Comparison of ENCODE assay signal across 15 cellular contexts in the genomic region with DNA sequence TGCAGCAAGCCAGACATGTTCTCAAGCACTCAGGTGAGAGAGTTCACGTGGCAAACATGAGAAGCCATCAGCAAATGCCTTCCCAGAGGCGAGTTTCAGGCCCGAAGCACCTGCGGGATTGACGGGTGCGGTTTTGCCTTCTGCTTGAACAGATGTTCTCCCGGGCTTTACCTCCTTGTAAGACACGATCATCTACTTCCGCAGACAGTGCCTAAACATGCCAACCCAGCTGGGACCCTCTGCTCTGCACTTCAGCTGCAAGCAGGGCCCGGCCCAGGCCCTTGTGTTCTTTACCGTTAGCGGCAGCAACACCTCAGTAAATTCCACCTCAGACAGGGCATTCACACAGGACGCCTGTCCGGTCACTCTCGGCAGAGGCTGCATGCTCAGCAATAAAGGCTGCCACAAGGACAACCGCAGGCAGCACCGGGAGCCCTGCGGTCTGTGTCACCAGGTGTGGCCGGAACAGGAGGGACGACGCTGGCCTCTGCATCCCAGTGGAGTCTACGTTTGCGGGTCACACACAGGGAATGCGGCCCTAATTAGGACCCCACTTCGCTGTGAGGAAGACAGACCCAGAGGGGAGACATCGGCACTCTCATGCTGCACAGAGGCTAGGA.
DNase-seq lines count a peak whose midpoint lies in the region; ATAC-seq and TF ChIP-seq lines count a peak whose summit lies in the region.
"Had no signal": no experiment of that assay in that cellular context is flagged by ENCODE, and none has a peak within 500 bp of the region (broad histone marks: within the 10 kb centered on the region; RNA-seq: fewer than 3 reads in every experiment).

No MANE protein-coding gene starts in this region.

- no peaks in the 10 kb centered on the region for H3K4me1 Mint-ChIP-seq in activated CD8-positive, alpha-beta memory T cell treated with anti-CD3 and anti-CD28 coated beads, Interleukin-2, amount 10 ng/mL, durations not matched to agents 7 days and 5 days

- TF ChIP-seq POLR2A in heart left ventricle (IDR thresholded peaks at IDR 0.05) (no peak), sigmoid colon (IDR thresholded peaks at IDR 0.05) (no peak)

- H3K27me3 ChIP-seq in cardiac muscle cell (no peaks in the 10 kb centered on the region), heart left ventricle (no peaks in the 10 kb centered on the region), sigmoid colon (no peaks in the 10 kb centered on the region)
- H3K27me3 ChIP-seq: BLaER1 treated with 17β-estradiol and CSF1 and Interleukin-3, amounts not matched to agents 10 nM and 100 nM had no signal

- no peak for TF ChIP-seq EP300 in sigmoid colon (IDR thresholded peaks at IDR 0.05)

- TF ChIP-seq CTCF in cardiac muscle cell (IDR thresholded peaks at IDR 0.05; ENCODE audit: low read depth, low read length) (no peak), heart left ventricle (IDR thresholded peaks at IDR 0.05) (no peak), sigmoid colon (IDR thresholded peaks at IDR 0.05) (no peak)

- DNase-seq in cardiac muscle cell (ENCODE audit: low read depth in 1 of 2, low spot score in 1 of 2) (no peak), heart left ventricle (no peak), islet precursor cell (peak; percentile 37), sigmoid colon (peak; percentile 57), kidney glomerular epithelial cell (lab: John Stamatoyannopoulos, UW) (no peak)
- DNase-seq in activated CD8-positive, alpha-beta memory T cell treated with anti-CD3 and anti-CD28 coated beads, Interleukin-2, amount 10 ng/mL, durations not matched to agents 7 days and 5 days = peak; percentile 26
- DNase-seq: HCEC 1CT, NCI-H1048, NCI-H146, NCI-H2107, NCI-H748 treated with DMSO at 0.1 percent for 48 hours, SHP77 had no signal

- H3K27ac ChIP-seq in cardiac muscle cell = peak overlapping the region; percentile 21
- peak overlapping the region in 1 of 12 donors; percentile 60 for H3K27ac ChIP-seq in heart left ventricle
- peak overlapping the region in 3 of 4 donors; percentile 56 to 85 (median 84) for H3K27ac ChIP-seq in sigmoid colon
- H3K27ac ChIP-seq: BLaER1 treated with 17β-estradiol and CSF1 and Interleukin-3, amounts not matched to agents 10 nM and 100 nM had no signal

- peaks cover 13% of the 10 kb centered on the region for H3K27me3 Mint-ChIP-seq in activated CD8-positive, alpha-beta memory T cell treated with anti-CD3 and anti-CD28 coated beads, Interleukin-2, amount 10 ng/mL, durations not matched to agents 7 days and 5 days

- intact Hi-C loops in heart left ventricle (cut with DNase I) = no loop called here
- intact Hi-C loops in sigmoid colon (cut with DNase I) = no loop called here

- no peaks in the 10 kb centered on the region for H3K36me3 ChIP-seq in cardiac muscle cell
- no peaks in the 10 kb centered on the region for H3K36me3 ChIP-seq in heart left ventricle
- no peaks in the 10 kb centered on the region for H3K36me3 ChIP-seq in sigmoid colon
- H3K36me3 ChIP-seq: BLaER1 treated with 17β-estradiol and CSF1 and Interleukin-3, amounts not matched to agents 10 nM and 100 nM had no signal

- no peaks in the 10 kb centered on the region for H3K9me3 Mint-ChIP-seq in activated CD8-positive, alpha-beta memory T cell treated with anti-CD3 and anti-CD28 coated beads, Interleukin-2, amount 10 ng/mL, durations not matched to agents 7 days and 5 days (ENCODE audit: low read depth)

- H3K36me3 Mint-ChIP-seq in activated CD8-positive, alpha-beta memory T cell treated with anti-CD3 and anti-CD28 coated beads, Interleukin-2, amount 10 ng/mL, durations not matched to agents 7 days and 5 days = no peaks in the 10 kb centered on the region

- H3K4me3 Mint-ChIP-seq in activated CD8-positive, alpha-beta memory T cell treated with anti-CD3 and anti-CD28 coated beads, Interleukin-2, amount 10 ng/mL, durations not matched to agents 7 days and 5 days = no peak overlapping the region

- H3K4me1 ChIP-seq in cardiac muscle cell (ENCODE audit: low read depth) = peaks cover 45% of the 10 kb centered on the region
- H3K4me1 ChIP-seq in heart left ventricle = no peaks in the 10 kb centered on the region
- H3K4me1 ChIP-seq in sigmoid colon = peaks cover 0 to 82% (median 75%) of the 10 kb centered on the region in 4 donors

- ATAC-seq in heart left ventricle (no peak), GM19324 (IDR thresholded peaks at IDR 0.05; ENCODE audit: low FRiP score, unreplicated experiment) (no peak), HG03457 (IDR thresholded peaks at IDR 0.05; ENCODE audit: unreplicated experiment) (no peak)
- ATAC-seq in activated CD8-positive, alpha-beta memory T cell treated with anti-CD3 and anti-CD28 coated beads, Interleukin-2, amount 10 ng/mL, durations not matched to agents 7 days and 5 days = no peak

- H3K9me3 ChIP-seq in cardiac muscle cell (ENCODE audit: low read depth) (no peaks in the 10 kb centered on the region), heart left ventricle (no peaks in the 10 kb centered on the region), sigmoid colon (no peaks in the 10 kb centered on the region)
- H3K9me3 ChIP-seq: BLaER1 treated with 17β-estradiol and CSF1 and Interleukin-3, amounts not matched to agents 10 nM and 100 nM had no signal

- H3K4me3 ChIP-seq in cardiac muscle cell (no peak overlapping the region), heart left ventricle (no peak overlapping the region), sigmoid colon (no peak overlapping the region)
- H3K4me3 ChIP-seq: BLaER1 treated with 17β-estradiol and CSF1 and Interleukin-3, amounts not matched to agents 10 nM and 100 nM had no signal

- WGBS in heart left ventricle, 4 donors = 88 to 95% (median 94%) methylated on average over 21 to 26 of the region's 26 CpGs
- WGBS in sigmoid colon, 2 donors = 91 to 96% methylated on average over 26 of the region's 26 CpGs

- no peak overlapping the region for H3K27ac Mint-ChIP-seq in activated CD8-positive, alpha-beta memory T cell treated with anti-CD3 and anti-CD28 coated beads, Interleukin-2, amount 10 ng/mL, durations not matched to agents 7 days and 5 days

- CTCF ChIA-PET in activated CD8-positive, alpha-beta memory T cell treated with anti-CD3 and anti-CD28 coated beads, Interleukin-2, amount 10 ng/mL, durations not matched to agents 7 days and 5 days (lab: Charles Lee) = no interaction called here

Comparison
In these comparisons a context has a peak if more than half of its experiments do, and no peak if none do; other contexts are left out.
1. DNase-seq: peak in activated CD8-positive, alpha-beta memory T cell treated with anti-CD3 and anti-CD28 coated beads, Interleukin-2, amount 10 ng/mL, durations not matched to agents 7 days and 5 days (single experiment), islet precursor cell (single experiment) and sigmoid colon (single experiment); none in cardiac muscle cell (0 of 2), heart left ventricle (0 of 5) and kidney glomerular epithelial cell (single experiment).